Comparison of ENCODE assay signal across 1 cellular context in the genomic region with DNA sequence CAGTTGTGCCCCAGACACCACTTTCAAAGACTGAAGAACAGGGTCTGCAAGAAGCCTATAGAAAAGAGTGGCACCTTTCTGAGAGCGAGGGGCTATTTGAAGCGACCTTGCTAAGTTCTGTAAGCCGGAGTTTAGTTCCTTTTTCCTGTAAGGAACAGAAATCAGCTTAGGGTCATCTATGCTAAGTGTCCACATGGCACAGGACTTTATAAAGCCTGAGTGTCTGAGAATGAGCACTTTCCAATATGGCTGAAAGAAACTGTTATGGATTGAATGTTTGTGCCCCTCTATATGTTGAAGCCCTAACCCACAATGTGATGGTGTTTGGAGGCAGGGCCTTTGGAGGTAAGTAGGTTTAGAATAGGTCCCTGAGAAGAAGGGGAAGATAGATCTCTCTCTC.
TF ChIP-seq lines count a peak whose summit lies in the region.

No MANE protein-coding gene starts in this region.

TF ChIP-seq in HepG2, 621 proteins besides CTCF, POLR2A, EP300 and RAD21:
- no peak for TF ChIP-seq KLF12 (CRISPR knock-in tag; IDR thresholded peaks at IDR 0.05; ENCODE audit: borderline replicate concordance)
- TF ChIP-seq ZNF224 (CRISPR knock-in tag; IDR thresholded peaks at IDR 0.05) = no peak
- TF ChIP-seq, protein P1, sequence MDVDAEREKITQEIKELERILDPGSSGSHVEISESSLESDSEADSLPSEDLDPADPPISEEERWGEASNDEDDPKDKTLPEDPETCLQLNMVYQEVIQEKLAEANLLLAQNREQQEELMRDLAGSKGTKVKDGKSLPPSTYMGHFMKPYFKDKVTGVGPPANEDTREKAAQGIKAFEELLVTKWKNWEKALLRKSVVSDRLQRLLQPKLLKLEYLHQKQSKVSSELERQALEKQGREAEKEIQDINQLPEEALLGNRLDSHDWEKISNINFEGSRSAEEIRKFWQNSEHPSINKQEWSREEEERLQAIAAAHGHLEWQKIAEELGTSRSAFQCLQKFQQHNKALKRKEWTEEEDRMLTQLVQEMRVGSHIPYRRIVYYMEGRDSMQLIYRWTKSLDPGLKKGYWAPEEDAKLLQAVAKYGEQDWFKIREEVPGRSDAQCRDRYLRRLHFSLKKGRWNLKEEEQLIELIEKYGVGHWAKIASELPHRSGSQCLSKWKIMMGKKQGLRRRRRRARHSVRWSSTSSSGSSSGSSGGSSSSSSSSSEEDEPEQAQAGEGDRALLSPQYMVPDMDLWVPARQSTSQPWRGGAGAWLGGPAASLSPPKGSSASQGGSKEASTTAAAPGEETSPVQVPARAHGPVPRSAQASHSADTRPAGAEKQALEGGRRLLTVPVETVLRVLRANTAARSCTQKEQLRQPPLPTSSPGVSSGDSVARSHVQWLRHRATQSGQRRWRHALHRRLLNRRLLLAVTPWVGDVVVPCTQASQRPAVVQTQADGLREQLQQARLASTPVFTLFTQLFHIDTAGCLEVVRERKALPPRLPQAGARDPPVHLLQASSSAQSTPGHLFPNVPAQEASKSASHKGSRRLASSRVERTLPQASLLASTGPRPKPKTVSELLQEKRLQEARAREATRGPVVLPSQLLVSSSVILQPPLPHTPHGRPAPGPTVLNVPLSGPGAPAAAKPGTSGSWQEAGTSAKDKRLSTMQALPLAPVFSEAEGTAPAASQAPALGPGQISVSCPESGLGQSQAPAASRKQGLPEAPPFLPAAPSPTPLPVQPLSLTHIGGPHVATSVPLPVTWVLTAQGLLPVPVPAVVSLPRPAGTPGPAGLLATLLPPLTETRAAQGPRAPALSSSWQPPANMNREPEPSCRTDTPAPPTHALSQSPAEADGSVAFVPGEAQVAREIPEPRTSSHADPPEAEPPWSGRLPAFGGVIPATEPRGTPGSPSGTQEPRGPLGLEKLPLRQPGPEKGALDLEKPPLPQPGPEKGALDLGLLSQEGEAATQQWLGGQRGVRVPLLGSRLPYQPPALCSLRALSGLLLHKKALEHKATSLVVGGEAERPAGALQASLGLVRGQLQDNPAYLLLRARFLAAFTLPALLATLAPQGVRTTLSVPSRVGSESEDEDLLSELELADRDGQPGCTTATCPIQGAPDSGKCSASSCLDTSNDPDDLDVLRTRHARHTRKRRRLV (CRISPR knock-in tag; IDR thresholded peaks at IDR 0.05) = no peak
- TF ChIP-seq, protein P2, sequence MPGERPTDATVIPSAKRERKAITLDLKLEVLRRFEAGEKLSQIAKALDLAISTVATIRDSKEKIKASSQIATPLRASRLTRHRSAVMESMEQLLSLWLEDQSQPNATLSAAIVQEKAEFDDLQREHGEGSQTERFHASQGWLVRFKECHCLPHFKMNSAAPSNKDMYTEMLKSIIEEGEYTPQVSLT (CRISPR knock-in tag; IDR thresholded peaks at IDR 0.05; ENCODE audit: borderline replicate concordance, low read depth) = no peak
- TF ChIP-seq, protein P3, sequence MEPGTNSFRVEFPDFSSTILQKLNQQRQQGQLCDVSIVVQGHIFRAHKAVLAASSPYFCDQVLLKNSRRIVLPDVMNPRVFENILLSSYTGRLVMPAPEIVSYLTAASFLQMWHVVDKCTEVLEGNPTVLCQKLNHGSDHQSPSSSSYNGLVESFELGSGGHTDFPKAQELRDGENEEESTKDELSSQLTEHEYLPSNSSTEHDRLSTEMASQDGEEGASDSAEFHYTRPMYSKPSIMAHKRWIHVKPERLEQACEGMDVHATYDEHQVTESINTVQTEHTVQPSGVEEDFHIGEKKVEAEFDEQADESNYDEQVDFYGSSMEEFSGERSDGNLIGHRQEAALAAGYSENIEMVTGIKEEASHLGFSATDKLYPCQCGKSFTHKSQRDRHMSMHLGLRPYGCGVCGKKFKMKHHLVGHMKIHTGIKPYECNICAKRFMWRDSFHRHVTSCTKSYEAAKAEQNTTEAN (CRISPR knock-in tag; conservative IDR thresholded peaks at IDR 0.05) = no peak
- no peak for TF ChIP-seq SMARCE1 (IDR thresholded peaks at IDR 0.05; ENCODE audit: borderline replicate concordance)
- no peak for TF ChIP-seq ZNF343 (CRISPR knock-in tag; IDR thresholded peaks at IDR 0.05)
